ENCODE assay signal across 25 cellular contexts in the genomic region with DNA sequence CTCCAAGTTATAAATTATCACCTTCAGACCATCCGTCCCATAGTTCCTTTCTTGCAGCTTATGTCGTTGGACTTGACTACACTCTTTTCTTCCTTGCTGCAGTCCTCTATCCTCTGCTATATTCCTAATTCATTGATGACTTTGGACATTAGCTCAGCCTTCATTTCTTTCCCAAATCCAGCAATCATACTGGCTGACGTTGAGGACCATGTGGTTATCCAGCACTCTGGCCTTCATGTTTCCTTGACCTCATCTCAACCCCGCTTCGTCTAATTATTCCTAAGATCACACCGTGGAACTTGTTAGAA. TPM values are rescaled to one million over a fixed set of nuclear protein-coding genes. Genes with fewer than 3 reads are reported as not detected.
DNase-seq lines count a peak whose midpoint lies in the region; ATAC-seq, FAIRE-seq and TF ChIP-seq lines count a peak whose summit lies in the region.
"Had no signal": no experiment of that assay in that cellular context is flagged by ENCODE, and none has a peak within 500 bp of the region (broad histone marks: within the 10 kb centered on the region; RNA-seq: fewer than 3 reads in every experiment).

No MANE protein-coding gene starts in this region.

- TF ChIP-seq EP300 in K562 (IDR thresholded peaks at IDR 0.05; ENCODE audit: low read length) = no peak

- intact Hi-C loops in K562 (cut with micrococcal nuclease) = no loop called here
- intact Hi-C loops in psoas muscle (cut with DNase I) = no loop called here

- POLR2A ChIA-PET in K562 (lab: Yijun Ruan, JAX) = interaction anchor here (1.1 to 22.6 kb wide), 7 partner anchors 10 to 74 kb away, joined by 4 to 410 read pairs (median 6); a partner anchor contains a TSS

- H3K9me2 ChIP-seq in GM23248 (ENCODE audit: insufficient read depth) = no peaks in the 10 kb centered on the region

- BruUV-seq in K562 (replicated peaks; lab: Mats Ljungman, UMichigan) = no TSS peak

- TF ChIP-seq POLR2A in GM12892 (IDR thresholded peaks at IDR 0.05; ENCODE audit: low read depth, low read length) (peak; percentile 73), K562 (conservative IDR thresholded peaks at IDR 0.05) (0 out of 2 replicates have a peak, but pooled peaks have one; percentile 59)

- H4K20me1 ChIP-seq in K562 (replicated peaks; ENCODE audit: control insufficient read depth, insufficient read depth, low read length) (no peaks in the 10 kb centered on the region), GM23248 (ENCODE audit: insufficient read depth) (no peaks in the 10 kb centered on the region)

- H3K79me2 ChIP-seq in K562 (ENCODE audit: control insufficient read depth, insufficient read depth, low read length) (no peaks in the 10 kb centered on the region), GM23248 (ENCODE audit: insufficient read depth) (no peaks in the 10 kb centered on the region)

- no peaks in the 10 kb centered on the region for H3K9me3 Mint-ChIP-seq in activated naive CD4-positive, alpha-beta T cell treated with anti-CD3 and anti-CD28 coated beads, Interleukin-2, amount 50 U/mL, for 72 hours
- no peaks in the 10 kb centered on the region for H3K9me3 Mint-ChIP-seq in activated naive CD4-positive, alpha-beta T cell treated with anti-CD3 and anti-CD28 coated beads, Interleukin-2, amount 10 ng/mL, durations not matched to agents 7 days and 5 days
- H3K9me3 Mint-ChIP-seq: CD4-positive, alpha-beta T cell; IgD-negative memory B cell had no signal

- H3K9me3 ChIP-seq in K562 (replicated peaks; ENCODE audit: control insufficient read depth, insufficient read depth, low read depth, low read length) = no peaks in the 10 kb centered on the region
- no peaks in the 10 kb centered on the region for H3K9me3 ChIP-seq in psoas muscle
- H3K9me3 ChIP-seq in GM23248 (ENCODE audit: low read depth) = no peaks in the 10 kb centered on the region
- H3K9me3 ChIP-seq: BLaER1, HAP-1 had no signal

- H3K27me3 Mint-ChIP-seq in activated naive CD4-positive, alpha-beta T cell treated with anti-CD3 and anti-CD28 coated beads, Interleukin-2, amount 10 ng/mL, durations not matched to agents 7 days and 5 days = no peaks in the 10 kb centered on the region
- H3K27me3 Mint-ChIP-seq: CD4-positive, alpha-beta T cell; IgD-negative memory B cell had no signal

- H3K4me2 ChIP-seq in K562 (ENCODE audit: insufficient read depth, low read length) = no peak overlapping the region
- no peak overlapping the region for H3K4me2 ChIP-seq in GM23248 (ENCODE audit: unreplicated experiment)
- H3K4me2 ChIP-seq: BLaER1 had no signal

- H3K9me1 ChIP-seq in K562 (ENCODE audit: control insufficient read depth, insufficient read depth, low read length) = peaks cover 11% of the 10 kb centered on the region

- H2AFZ ChIP-seq in K562 (ENCODE audit: low read depth, low read length) (no peak overlapping the region), GM23248 (no peak overlapping the region)

- peak overlapping the region; percentile 4 to 35 for H3K27ac Mint-ChIP-seq in activated naive CD4-positive, alpha-beta T cell treated with anti-CD3 and anti-CD28 coated beads, Interleukin-2, amount 50 U/mL, for 72 hours
- H3K27ac Mint-ChIP-seq in activated naive CD4-positive, alpha-beta T cell treated with anti-CD3 and anti-CD28 coated beads, Interleukin-2, amount 10 ng/mL, durations not matched to agents 7 days and 5 days = no peak overlapping the region
- H3K27ac Mint-ChIP-seq: CD4-positive, alpha-beta T cell; IgD-negative memory B cell had no signal

- H3K36me3 ChIP-seq in K562 (ENCODE audit: control insufficient read depth, insufficient read depth, low read length) (peaks cover 97% of the 10 kb centered on the region), psoas muscle (ENCODE audit: insufficient read depth in 1 of 2, low read depth in 1 of 2) (peaks cover 1 to 35% of the 10 kb centered on the region in 2 donors), GM23248 (ENCODE audit: low read depth) (peaks cover 10% of the 10 kb centered on the region; the same call in 1 of the 2 replicates)

- TF ChIP-seq CTCF in K562 (IDR thresholded peaks at IDR 0.05 in 2 of 3, conservative IDR thresholded peaks at IDR 0.05 in 1 of 3; ENCODE audit: insufficient read depth in 2 of 3, low read depth in 1 of 3, low read length in 3 of 3) (no peak), psoas muscle (IDR thresholded peaks at IDR 0.05) (no peak)

- 86% methylated on average over 6 of the region's 6 CpGs for WGBS in K562 (ENCODE audit: insufficient coverage, low coverage, missing lambda C conversion rate)
- 84 to 88% (median 87%) methylated on average over 6 of the region's 6 CpGs for WGBS in psoas muscle, 3 donors
- 84 to 89% methylated on average over 6 of the region's 6 CpGs for WGBS in GM23248 (ENCODE audit: low coverage in 1 of 2, low lambda C conversion rate in 2 of 2, missing lambda C conversion rate in 2 of 2), 2 experiments

- CTCF ChIA-PET in activated naive CD4-positive, alpha-beta T cell treated with anti-CD3 and anti-CD28 coated beads, Interleukin-2, amount 10 ng/mL, durations not matched to agents 7 days and 5 days (lab: Charles Lee) = interaction anchor here (0.8 kb wide), 1 partner anchor 73 kb away, joined by 3 read pairs; no protein-coding TSS in a partner anchor
- CTCF ChIA-PET in K562 (lab: Yijun Ruan, JAX; ENCODE audit: low intra/inter-chr PET ratio) = no interaction called here

- no peak overlapping the region for H3K9ac ChIP-seq in K562 (ENCODE audit: insufficient read depth in 1 of 2, low read depth in 2 of 2, low read length in 2 of 2)
- no peak overlapping the region for H3K9ac ChIP-seq in GM23248
- H3K9ac ChIP-seq: BLaER1 had no signal

- no peak overlapping the region for H3K4me3 Mint-ChIP-seq in activated naive CD4-positive, alpha-beta T cell treated with anti-CD3 and anti-CD28 coated beads, Interleukin-2, amount 10 ng/mL, durations not matched to agents 7 days and 5 days
- H3K4me3 Mint-ChIP-seq: CD4-positive, alpha-beta T cell had no signal

- H3K4me1 ChIP-seq in K562 (replicated peaks in 1 of 2; ENCODE audit: control insufficient read depth in 2 of 2, insufficient read depth in 2 of 2, low read length in 2 of 2) = peaks cover 8 to 10% of the 10 kb centered on the region in 2 experiments; a peak in 4 of 5 replicates
- H3K4me1 ChIP-seq in psoas muscle = no peaks in the 10 kb centered on the region
- H3K4me1 ChIP-seq in GM23248 (ENCODE audit: insufficient read depth) = no peaks in the 10 kb centered on the region
- H3K4me1 ChIP-seq: BLaER1, HAP-1 had no signal

- no peak overlapping the region for H3K27ac ChIP-seq in K562 (ENCODE audit: extremely low read depth, low read depth, low read length)
- H3K27ac ChIP-seq in psoas muscle = peak overlapping the region; percentile 23
- H3K27ac ChIP-seq in GM23248 = no peak overlapping the region
- H3K27ac ChIP-seq: BLaER1, RWPE1 had no signal

- peaks cover 15% of the 10 kb centered on the region; the same call in 1 of the 2 replicates for H3F3A ChIP-seq in GM23248 (ENCODE audit: insufficient read depth)

- no peak for ATAC-seq in activated naive CD4-positive, alpha-beta T cell treated with anti-CD3 and anti-CD28 coated beads, Interleukin-2, amount 50 U/mL, for 72 hours
- ATAC-seq in K562 = no peak
- ATAC-seq in psoas muscle = no peak
- ATAC-seq in activated CD4-positive, CD25-positive, alpha-beta regulatory T cell treated with anti-CD3 and anti-CD28 coated beads, Interleukin-2, amount 50 U/mL, for 24 hours = no peak
- ATAC-seq: Panc1 had no signal

- FAIRE-seq in GM12892 (lab: Jason Lieb, UNC) = peak; percentile 30
- FAIRE-seq in K562 (lab: Jason Lieb, UNC) = no peak
- FAIRE-seq: A204.1 had no signal

- H3K36me3 Mint-ChIP-seq in activated naive CD4-positive, alpha-beta T cell treated with anti-CD3 and anti-CD28 coated beads, Interleukin-2, amount 50 U/mL, for 72 hours = peaks cover 43 to 44% of the 10 kb centered on the region in 2 donors
- peaks cover 56% of the 10 kb centered on the region for H3K36me3 Mint-ChIP-seq in activated naive CD4-positive, alpha-beta T cell treated with anti-CD3 and anti-CD28 coated beads, Interleukin-2, amount 10 ng/mL, durations not matched to agents 7 days and 5 days

- H3K4me3 ChIP-seq in K562 = no peak overlapping the region
- no peak overlapping the region for H3K4me3 ChIP-seq in psoas muscle
- H3K4me3 ChIP-seq in GM23248 = no peak overlapping the region
- H3K4me3 ChIP-seq: BLaER1, HAP-1 had no signal

- no peak for TF ChIP-seq RAD21 in K562 (CRISPR knock-in tag; conservative IDR thresholded peaks at IDR 0.05 in 1 of 2, IDR thresholded peaks at IDR 0.05 in 1 of 2)

- in situ Hi-C loops in K562 (cut with MboI) (no loop called here), GM23248 (cut with MboI) (no loop called here)

- DNase-seq in activated naive CD4-positive, alpha-beta T cell treated with anti-CD3 and anti-CD28 coated beads, Interleukin-2, amount 50 U/mL, for 72 hours (ENCODE audit: low spot score in 2 of 2) = no peak
- no peak for DNase-seq in activated naive CD4-positive, alpha-beta T cell treated with anti-CD3 and anti-CD28 coated beads, Interleukin-2, amount 10 ng/mL, durations not matched to agents 7 days and 5 days
- DNase-seq in GM12892 (ENCODE audit: insufficient read length) (no peak), K562 (ENCODE audit: extremely low read depth in 1 of 4, low spot score in 3 of 4) (no peak), psoas muscle (no peak), GM23248 (no peak)
- DNase-seq: CD4-positive, alpha-beta T cell; COR-L47; GOT3; NCI-H1048; NCI-H1417; NCI-H1694; NCI-H2081; NCI-H2171; NCI-H226; NCI-H510A; NCI-H69; SHP77 had no signal

- H3K4me1 Mint-ChIP-seq in activated naive CD4-positive, alpha-beta T cell treated with anti-CD3 and anti-CD28 coated beads, Interleukin-2, amount 10 ng/mL, durations not matched to agents 7 days and 5 days = no peaks in the 10 kb centered on the region
- H3K4me1 Mint-ChIP-seq: IgD-negative memory B cell had no signal

- no peaks in the 10 kb centered on the region for H3K27me3 ChIP-seq in K562 (ENCODE audit: control insufficient read depth in 2 of 2, insufficient read depth in 2 of 2, low read length in 2 of 2)
- H3K27me3 ChIP-seq in psoas muscle (ENCODE audit: insufficient read depth in 3 of 3, low read length in 2 of 3) = no peaks in the 10 kb centered on the region
- no peaks in the 10 kb centered on the region for H3K27me3 ChIP-seq in GM23248 (replicated peaks; ENCODE audit: insufficient read depth)
- H3K27me3 ChIP-seq: BLaER1 had no signal

RNA-seq across cellular contexts. Expression of a gene that starts 27.4 kb away (rescaled TPM):
- total RNA-seq in activated naive CD4-positive, alpha-beta T cell treated with anti-CD3 and anti-CD28 coated beads, Interleukin-2, amount 50 U/mL, for 72 hours = 100 to 1,000 TPM in 1 of 2 donors, 10 to 100 TPM in 1; 61.7 to 118 TPM
- 16.1 TPM for polyA plus RNA-seq in GM12892 (2012; ENCODE audit: missing spikeins)
- total RNA-seq in K562 (2011; cell fraction: chromatin; rRNA removed; ENCODE audit: low replicate concordance) = 121 and 199 TPM in 2 replicates
- total RNA-seq in K562 (2011; cell fraction: nucleolus; rRNA removed) = 90.1 and 94.5 TPM in 2 replicates
- total RNA-seq in K562 (2011; cell fraction: nucleoplasm; rRNA removed) = 71.5 and 90.3 TPM in 2 replicates
- total RNA-seq in K562 (2014; rRNA removed) (33.1 and 37.5 TPM in 2 replicates), K562 (2014; rRNA removed; fragmentation: Illumina TruSeq; extraction: Trizol) (19.9 and 25.3 TPM in 2 replicates), K562 (2015; rRNA removed; fragmentation: Illumina TruSeq; extraction: Trizol) (30.9 and 31.2 TPM in 2 replicates), K562 (2021) (67.0 and 72.7 TPM in 2 replicates), psoas muscle (under 1 TPM in 1 of 4 donors, not detected in 3; 0.25 TPM)
- polyA plus RNA-seq in K562 (2011; rRNA removed) (17.9 and 38.9 TPM in 2 replicates), K562 (2014; fragmentation: Illumina TruSeq; extraction: Trizol) (77.7 and 80.1 TPM in 2 replicates), K562 (2014; fragmentation: Nextera tagmentation; extraction: Ambion mirVana) (10 to 100 TPM; 37.1 to 92.3 TPM), K562 (2014; rRNA removed) (38.2 and 43.9 TPM in 2 replicates), psoas muscle (under 1 TPM in 2 of 3 donors, not detected in 1; 0.08 to 0.22 TPM), GM23248 (2016; fragmentation: Nextera tagmentation; extraction: Ambion mirVana) (4.4 and 4.9 TPM in 2 replicates)
- 25.3 and 30.2 TPM in 2 replicates for polyA plus RNA-seq in K562 (2011; cell fraction: cytosol; rRNA removed)
- 141 and 147 TPM in 2 replicates for polyA plus RNA-seq in K562 (2011; cell fraction: nucleus; rRNA removed)
- polyA plus RNA-seq in K562 (2012) = 41.9 and 42.0 TPM in 2 replicates
- 23.8 and 25.3 TPM in 2 replicates for polyA minus RNA-seq in K562 (2011; rRNA and poly(A)+ RNA removed)
- 21.7 and 27.2 TPM in 2 replicates for polyA minus RNA-seq in K562 (2011; cell fraction: cytosol; rRNA and poly(A)+ RNA removed)
- 27.9 and 34.2 TPM in 2 replicates for polyA minus RNA-seq in K562 (2011; cell fraction: nucleus; rRNA and poly(A)+ RNA removed)
- 1.9 and 3.0 TPM in 2 replicates for total RNA-seq in GM23248 (2014; rRNA removed; shearing (Covaris generic))

RNA-seq across cellular contexts. Expression of a gene that starts 28.4 kb away (rescaled TPM):
- 10 to 100 TPM; 29.2 to 38.2 TPM for total RNA-seq in activated naive CD4-positive, alpha-beta T cell treated with anti-CD3 and anti-CD28 coated beads, Interleukin-2, amount 50 U/mL, for 72 hours
- polyA plus RNA-seq in GM12892 (2012; ENCODE audit: missing spikeins) = 51.2 TPM
- 66.5 and 77.9 TPM in 2 replicates for total RNA-seq in K562 (2011; cell fraction: chromatin; rRNA removed; ENCODE audit: low replicate concordance)
- 55.3 and 56.5 TPM in 2 replicates for total RNA-seq in K562 (2011; cell fraction: nucleolus; rRNA removed)
- 56.4 and 78.1 TPM in 2 replicates for total RNA-seq in K562 (2011; cell fraction: nucleoplasm; rRNA removed)
- 49.0 and 61.0 TPM in 2 replicates for total RNA-seq in K562 (2014; rRNA removed)
- total RNA-seq in K562 (2014; rRNA removed; fragmentation: Illumina TruSeq; extraction: Trizol) = 27.2 and 30.7 TPM in 2 replicates
- total RNA-seq in K562 (2015; rRNA removed; fragmentation: Illumina TruSeq; extraction: Trizol) = 47.1 and 49.7 TPM in 2 replicates
- 64.3 and 64.7 TPM in 2 replicates for total RNA-seq in K562 (2021)
- polyA plus RNA-seq in K562 (2011; rRNA removed) = 39.6 and 70.2 TPM in 2 replicates
- 74.3 and 85.0 TPM in 2 replicates for polyA plus RNA-seq in K562 (2011; cell fraction: cytosol; rRNA removed)
- polyA plus RNA-seq in K562 (2011; cell fraction: nucleus; rRNA removed) = 66.4 and 77.5 TPM in 2 replicates
- polyA plus RNA-seq in K562 (2012) = 36.7 and 72.3 TPM in 2 replicates
- polyA plus RNA-seq in K562 (2014; fragmentation: Illumina TruSeq; extraction: Trizol) = 52.3 and 56.7 TPM in 2 replicates
- polyA plus RNA-seq in K562 (2014; fragmentation: Nextera tagmentation; extraction: Ambion mirVana) = 10 to 100 TPM; 10.5 to 11.7 TPM
- 44.2 and 50.0 TPM in 2 replicates for polyA plus RNA-seq in K562 (2014; rRNA removed)
- polyA minus RNA-seq in K562 (2011; rRNA and poly(A)+ RNA removed) = 37.4 and 44.6 TPM in 2 replicates
- 44.1 and 45.1 TPM in 2 replicates for polyA minus RNA-seq in K562 (2011; cell fraction: cytosol; rRNA and poly(A)+ RNA removed)
- polyA minus RNA-seq in K562 (2011; cell fraction: nucleus; rRNA and poly(A)+ RNA removed) = 33.0 and 46.3 TPM in 2 replicates
- total RNA-seq in psoas muscle = 10 to 100 TPM; 52.9 to 76.7 (median 60.1) TPM
- polyA plus RNA-seq in psoas muscle = 10 to 100 TPM; 34.1 to 53.7 (median 35.9) TPM
- total RNA-seq in GM23248 (2014; rRNA removed; shearing (Covaris generic)) = 131 and 133 TPM in 2 replicates
- polyA plus RNA-seq in GM23248 (2016; fragmentation: Nextera tagmentation; extraction: Ambion mirVana) = 103 and 108 TPM in 2 replicates

RNA-seq across cellular contexts. Expression of a gene that starts 28.5 kb away (rescaled TPM):
- 100 to 1,000 TPM; 341 to 376 TPM for total RNA-seq in activated naive CD4-positive, alpha-beta T cell treated with anti-CD3 and anti-CD28 coated beads, Interleukin-2, amount 50 U/mL, for 72 hours
- 1,313 TPM for polyA plus RNA-seq in GM12892 (2012; ENCODE audit: missing spikeins)
- total RNA-seq in K562 (2011; cell fraction: chromatin; rRNA removed; ENCODE audit: low replicate concordance) = 185 and 351 TPM in 2 replicates
- 205 and 247 TPM in 2 replicates for total RNA-seq in K562 (2011; cell fraction: nucleolus; rRNA removed)
- total RNA-seq in K562 (2011; cell fraction: nucleoplasm; rRNA removed) = 458 and 624 TPM in 2 replicates
- 2,410 and 3,306 TPM in 2 replicates for total RNA-seq in K562 (2014; rRNA removed)
- total RNA-seq in K562 (2014; rRNA removed; fragmentation: Illumina TruSeq; extraction: Trizol) = 2,696 and 2,943 TPM in 2 replicates
- 1,782 and 1,893 TPM in 2 replicates for total RNA-seq in K562 (2015; rRNA removed; fragmentation: Illumina TruSeq; extraction: Trizol)
- total RNA-seq in K562 (2021) = 1,267 and 1,360 TPM in 2 replicates
- 2,284 and 2,713 TPM in 2 replicates for polyA plus RNA-seq in K562 (2011; rRNA removed)
- polyA plus RNA-seq in K562 (2011; cell fraction: cytosol; rRNA removed) = 724 and 2,858 TPM in 2 replicates
- 272 and 676 TPM in 2 replicates for polyA plus RNA-seq in K562 (2011; cell fraction: nucleus; rRNA removed)
- polyA plus RNA-seq in K562 (2012) = 1,181 and 2,353 TPM in 2 replicates
- polyA plus RNA-seq in K562 (2014; fragmentation: Illumina TruSeq; extraction: Trizol) = 1,923 and 1,965 TPM in 2 replicates
- 1,000 to 10,000 TPM; 4,348 to 5,184 TPM for polyA plus RNA-seq in K562 (2014; fragmentation: Nextera tagmentation; extraction: Ambion mirVana)
- polyA plus RNA-seq in K562 (2014; rRNA removed) = 1,877 and 2,534 TPM in 2 replicates
- 762 and 899 TPM in 2 replicates for polyA minus RNA-seq in K562 (2011; rRNA and poly(A)+ RNA removed)
- 241 and 256 TPM in 2 replicates for polyA minus RNA-seq in K562 (2011; cell fraction: cytosol; rRNA and poly(A)+ RNA removed)
- polyA minus RNA-seq in K562 (2011; cell fraction: nucleus; rRNA and poly(A)+ RNA removed) = 65.4 and 198 TPM in 2 replicates
- 100 to 1,000 TPM; 267 to 440 (median 370) TPM for total RNA-seq in psoas muscle
- polyA plus RNA-seq in psoas muscle = 1,000 to 10,000 TPM in 1 of 3 donors, 100 to 1,000 TPM in 2; 773 to 1,297 (median 800) TPM
- total RNA-seq in GM23248 (2014; rRNA removed; shearing (Covaris generic)) = 334 and 337 TPM in 2 replicates
- polyA plus RNA-seq in GM23248 (2016; fragmentation: Nextera tagmentation; extraction: Ambion mirVana) = 237 and 238 TPM in 2 replicates
